In the genomic region with DNA sequence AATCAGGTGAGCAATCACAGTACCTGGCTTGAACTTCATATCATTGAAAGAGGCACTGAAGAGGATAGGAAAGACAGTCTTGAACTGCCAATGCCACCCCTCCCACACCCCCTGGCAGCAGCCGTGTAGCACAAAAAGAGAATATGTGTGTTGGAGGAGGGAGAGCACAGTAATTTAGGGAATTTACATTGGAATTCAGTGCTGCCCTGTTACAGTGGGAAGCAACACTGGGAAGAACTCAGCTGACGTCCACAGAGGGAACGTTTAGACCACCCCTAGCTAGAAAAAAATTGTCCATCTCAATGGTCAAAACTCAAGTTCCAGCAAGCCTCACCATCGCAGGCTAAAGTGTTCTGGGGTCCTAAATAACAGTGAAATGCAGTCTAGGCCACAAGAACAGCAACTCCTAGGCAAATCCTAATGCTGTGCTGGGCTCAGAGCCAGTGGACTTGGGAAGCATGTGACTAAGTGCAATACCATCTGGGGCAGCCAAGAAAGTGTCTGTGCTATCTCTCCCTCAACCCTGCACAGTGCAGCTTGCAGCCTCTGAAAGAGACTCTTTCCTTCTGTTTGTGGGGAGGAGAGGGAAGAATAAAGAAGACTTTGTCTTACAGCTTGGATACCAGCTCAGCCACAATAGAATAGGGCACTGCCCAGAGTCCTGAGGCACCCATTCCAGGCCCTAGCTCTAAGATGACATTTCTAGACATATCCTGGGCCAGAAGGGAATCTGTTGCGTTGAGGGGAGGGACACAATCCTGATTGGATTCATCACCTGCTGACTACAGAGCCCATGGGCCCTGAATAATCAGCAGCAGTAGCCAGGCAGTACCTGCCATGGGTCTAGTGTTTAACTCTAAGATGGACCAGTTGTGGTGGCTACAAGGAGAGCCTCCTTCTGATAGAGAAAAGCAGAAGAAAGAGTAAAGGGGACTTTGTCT, we compare ENCODE assay signal across 9 cellular contexts.
DNase-seq lines count a peak whose midpoint lies in the region; ATAC-seq and TF ChIP-seq lines count a peak whose summit lies in the region.
"Had no signal": no experiment of that assay in that cellular context is flagged by ENCODE, and none has a peak within 500 bp of the region (broad histone marks: within the 10 kb centered on the region; RNA-seq: fewer than 3 reads in every experiment).

No MANE protein-coding gene starts in this region.

- peaks cover 18 to 26% (median 23%) of the 10 kb centered on the region in 4 donors for H3K4me1 ChIP-seq in esophagus muscularis mucosa

- WGBS in esophagus muscularis mucosa: 20% methylated on average over 5 of the region's 5 CpGs

- H3K36me3 ChIP-seq in esophagus muscularis mucosa: no peaks in the 10 kb centered on the region

- no peak overlapping the region for H3K4me3 Mint-ChIP-seq in nephron
- no peak overlapping the region for H3K4me3 Mint-ChIP-seq in stimulated activated naive B cell treated with anti-CD40 and anti-IgM and Interleukin-4, amounts not matched to agents 10 μg/mL and 1 μg/mL and 100 μg/mL, for 72 hours
- no peak overlapping the region for H3K4me3 Mint-ChIP-seq in natural killer cell treated with Interleukin-12 subunit alpha and Interleukin-12 subunit beta and Interleukin-15 and Interleukin-18, amount 100 ng/mL, for 72 hours

- no peaks in the 10 kb centered on the region for H3K27me3 Mint-ChIP-seq in nephron (ENCODE audit: low read depth)
- no peaks in the 10 kb centered on the region for H3K27me3 Mint-ChIP-seq in stimulated activated naive B cell treated with anti-CD40 and anti-IgM and Interleukin-4, amounts not matched to agents 10 μg/mL and 1 μg/mL and 100 μg/mL, for 72 hours
- peaks cover 10 to 13% of the 10 kb centered on the region in 2 donors for H3K27me3 Mint-ChIP-seq in natural killer cell treated with Interleukin-12 subunit alpha and Interleukin-12 subunit beta and Interleukin-15 and Interleukin-18, amount 100 ng/mL, for 72 hours

- no peak for TF ChIP-seq CTCF in esophagus muscularis mucosa (IDR thresholded peaks at IDR 0.05)
- TF ChIP-seq CTCF in nephron (IDR thresholded peaks at IDR 0.05; ENCODE audit: unreplicated experiment in 3 of 3): no peak

- H3K27ac Mint-ChIP-seq in nephron: peak overlapping the region; percentile 78 to 98 (median 87)
- H3K27ac Mint-ChIP-seq in stimulated activated naive B cell treated with anti-CD40 and anti-IgM and Interleukin-4, amounts not matched to agents 10 μg/mL and 1 μg/mL and 100 μg/mL, for 72 hours: no peak overlapping the region
- no peak overlapping the region for H3K27ac Mint-ChIP-seq in natural killer cell treated with Interleukin-12 subunit alpha and Interleukin-12 subunit beta and Interleukin-15 and Interleukin-18, amount 100 ng/mL, for 72 hours

- DNase-seq in AG08395 (ENCODE audit: low spot score) (peak; percentile 86), NCI-H69 (lab: John Stamatoyannopoulos, UW) (peak; percentile 66), esophagus muscularis mucosa (ENCODE audit: extremely low spot score) (no peak), cerebellar nuclear complex (lab: John Stamatoyannopoulos, UW) (no peak), OCI-M1 (lab: John Stamatoyannopoulos, UW) (no peak)
- DNase-seq in stimulated activated naive B cell treated with anti-CD40 and anti-IgM and Interleukin-4, amounts not matched to agents 10 μg/mL and 1 μg/mL and 100 μg/mL, for 72 hours: no peak
- no peak for DNase-seq in natural killer cell treated with Interleukin-12 subunit alpha and Interleukin-12 subunit beta and Interleukin-15 and Interleukin-18, amount 100 ng/mL, for 72 hours (ENCODE audit: low spot score)

- H3K9me3 ChIP-seq in esophagus muscularis mucosa: no peaks in the 10 kb centered on the region

- H3K4me1 Mint-ChIP-seq in nephron: peaks cover 16% of the 10 kb centered on the region
- no peaks in the 10 kb centered on the region for H3K4me1 Mint-ChIP-seq in stimulated activated naive B cell treated with anti-CD40 and anti-IgM and Interleukin-4, amounts not matched to agents 10 μg/mL and 1 μg/mL and 100 μg/mL, for 72 hours
- H3K4me1 Mint-ChIP-seq in natural killer cell treated with Interleukin-12 subunit alpha and Interleukin-12 subunit beta and Interleukin-15 and Interleukin-18, amount 100 ng/mL, for 72 hours (ENCODE audit: low read depth in 2 of 2): no peaks in the 10 kb centered on the region

- no peak overlapping the region for H3K4me3 ChIP-seq in esophagus muscularis mucosa
- H3K4me3 ChIP-seq: K562 had no signal

- peak overlapping the region; percentile 69 to 74 (median 73) for H3K27ac ChIP-seq in esophagus muscularis mucosa (replicated peaks in 1 of 4)

- peaks cover 28% of the 10 kb centered on the region for H3K36me3 Mint-ChIP-seq in nephron (ENCODE audit: low read depth)
- no peaks in the 10 kb centered on the region for H3K36me3 Mint-ChIP-seq in stimulated activated naive B cell treated with anti-CD40 and anti-IgM and Interleukin-4, amounts not matched to agents 10 μg/mL and 1 μg/mL and 100 μg/mL, for 72 hours
- H3K36me3 Mint-ChIP-seq in natural killer cell treated with Interleukin-12 subunit alpha and Interleukin-12 subunit beta and Interleukin-15 and Interleukin-18, amount 100 ng/mL, for 72 hours: peaks cover 4% of the 10 kb centered on the region

- no peak for TF ChIP-seq EP300 in esophagus muscularis mucosa (IDR thresholded peaks at IDR 0.05)

- ATAC-seq in stimulated activated naive B cell treated with anti-CD40 and anti-IgM and Interleukin-4, amounts not matched to agents 10 μg/mL and 1 μg/mL and 100 μg/mL, for 72 hours (replicated peaks): no peak
- ATAC-seq in natural killer cell treated with Interleukin-12 subunit alpha and Interleukin-12 subunit beta and Interleukin-15 and Interleukin-18, amount 100 ng/mL, for 72 hours: no peak
- ATAC-seq: K562 had no signal

- H3K9me3 Mint-ChIP-seq in nephron: peaks cover 58% of the 10 kb centered on the region
- peaks cover 11 to 14% of the 10 kb centered on the region in 2 donors for H3K9me3 Mint-ChIP-seq in stimulated activated naive B cell treated with anti-CD40 and anti-IgM and Interleukin-4, amounts not matched to agents 10 μg/mL and 1 μg/mL and 100 μg/mL, for 72 hours
- H3K9me3 Mint-ChIP-seq in natural killer cell treated with Interleukin-12 subunit alpha and Interleukin-12 subunit beta and Interleukin-15 and Interleukin-18, amount 100 ng/mL, for 72 hours: peaks cover 3% of the 10 kb centered on the region

- H3K27me3 ChIP-seq in esophagus muscularis mucosa: no peaks in the 10 kb centered on the region

- intact Hi-C loops in esophagus muscularis mucosa (cut with DNase I): loop anchor here (5.0 kb wide), 2 partner anchors 62 to 63 kb away; a partner anchor contains a TSS

- TF ChIP-seq POLR2A in esophagus muscularis mucosa (IDR thresholded peaks at IDR 0.05; ENCODE audit: low read depth): no peak

Comparison
In these comparisons a context has a peak if more than half of its experiments do, and no peak if none do; other contexts are left out.
1. DNase-seq: peak in AG08395 (single experiment) and NCI-H69 (single experiment); none in esophagus muscularis mucosa (single experiment), cerebellar nuclear complex (0 of 2), stimulated activated naive B cell treated with anti-CD40 and anti-IgM and Interleukin-4, amounts not matched to agents 10 μg/mL and 1 μg/mL and 100 μg/mL, for 72 hours (single experiment), OCI-M1 (single experiment) and natural killer cell treated with Interleukin-12 subunit alpha and Interleukin-12 subunit beta and Interleukin-15 and Interleukin-18, amount 100 ng/mL, for 72 hours (single experiment).
2. H3K27ac Mint-ChIP-seq: peak in nephron (3 of 3); none in stimulated activated naive B cell treated with anti-CD40 and anti-IgM and Interleukin-4, amounts not matched to agents 10 μg/mL and 1 μg/mL and 100 μg/mL, for 72 hours (single experiment) and natural killer cell treated with Interleukin-12 subunit alpha and Interleukin-12 subunit beta and Interleukin-15 and Interleukin-18, amount 100 ng/mL, for 72 hours (0 of 2).